In genomic region chr10:67936416-67936815, GRCh38 we compare ENCODE assay signal across 17 cellular contexts.
"Had no signal": no experiment of that assay in that cellular context is flagged by ENCODE, and none has a peak within 500 bp of the region (broad histone marks: within the 10 kb centered on the region; RNA-seq: fewer than 3 reads in every experiment).

No MANE protein-coding gene starts in this region.

- ATAC-seq: body of pancreas; gastroesophageal sphincter; heart right ventricle; left lung; stimulated activated naive B cell treated with anti-CD40 and anti-IgM and Interleukin-4, amounts not matched to agents 10 μg/mL and 1 μg/mL and 100 μg/mL, for 72 hours; WTC11 had no signal

- DNase-seq: activated CD4-positive, alpha-beta memory T cell treated with anti-CD3 and anti-CD28 coated beads, Interleukin-2, amount 10 ng/mL, durations not matched to agents 7 days and 5 days; activated CD4-positive, alpha-beta T cell treated with anti-CD3 and anti-CD28 coated beads for 4 hours; activated naive CD4-positive, alpha-beta T cell treated with anti-CD3 and anti-CD28 coated beads, Interleukin-2, amount 50 U/mL, for 16 hours; activated T-cell treated with anti-CD3 and anti-CD28 coated beads, Interleukin-2, amount 50 U/mL, for 24 hours; adrenal gland; body of pancreas; heart right ventricle; left lung; mammary epithelial cell; naive B cell; retina; stimulated activated CD4-positive, alpha-beta T cell treated with anti-CD3 and anti-CD28 coated beads, Interleukin-2, amount 100 ng/mL, for 48 hours; stimulated activated naive B cell treated with anti-CD40 and anti-IgM and Interleukin-4, amounts not matched to agents 10 μg/mL and 1 μg/mL and 100 μg/mL, for 72 hours; T-helper 2 cell; thyroid gland had no signal
